In the genomic region with DNA sequence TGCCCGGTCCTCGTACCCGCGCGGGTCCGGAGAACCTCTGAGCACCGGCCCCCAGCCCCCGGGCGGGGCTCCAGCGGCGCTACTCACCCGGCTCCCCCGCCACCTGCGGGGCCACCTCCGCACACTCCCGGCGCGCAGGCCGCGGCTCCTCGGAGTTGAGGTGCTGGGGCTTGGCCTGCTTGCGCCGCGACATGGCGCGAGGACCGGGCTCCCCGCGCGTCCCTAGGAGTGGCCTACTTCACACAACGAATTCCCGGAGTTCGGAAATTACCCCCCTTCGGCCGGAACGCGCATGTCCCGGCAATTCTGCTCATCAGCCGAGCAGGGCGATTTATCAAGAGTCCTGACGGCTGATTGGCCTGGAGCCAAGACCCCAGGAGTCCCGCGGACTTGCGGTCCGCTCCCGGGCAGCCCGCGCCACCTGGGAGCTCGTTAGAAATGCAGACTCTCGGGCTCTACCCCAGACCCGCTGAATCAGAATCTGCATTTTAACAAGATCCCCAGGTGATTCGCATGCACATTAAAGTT, we compare ENCODE assay signal across 8 cellular contexts.
DNase-seq lines count a peak whose midpoint lies in the region; ATAC-seq and TF ChIP-seq lines count a peak whose summit lies in the region.

No MANE protein-coding gene starts in this region.

- peak overlapping the region; percentile 76 to 95 (median 82) for H3K4me3 Mint-ChIP-seq in brain
- peak overlapping the region; percentile 64 to 85 for H3K4me3 Mint-ChIP-seq in stimulated activated naive CD8-positive, alpha-beta T cell treated with anti-CD3 and anti-CD28 coated beads, Interleukin-15, amount 100 ng/mL, for 72 hours

- no peak for TF ChIP-seq CTCF in brain (conservative IDR thresholded peaks at IDR 0.05)

- H3K36me3 Mint-ChIP-seq in activated naive CD4-positive, alpha-beta T cell treated with anti-CD3 and anti-CD28 coated beads, Interleukin-2, amount 50 U/mL, for 72 hours: no peaks in the 10 kb centered on the region
- no peaks in the 10 kb centered on the region for H3K36me3 Mint-ChIP-seq in brain

- ATAC-seq in activated naive CD4-positive, alpha-beta T cell treated with anti-CD3 and anti-CD28 coated beads, Interleukin-2, amount 50 U/mL, for 72 hours: peak; percentile 18 to 25
- ATAC-seq in stimulated activated naive CD8-positive, alpha-beta T cell treated with anti-CD3 and anti-CD28 coated beads, Interleukin-15, amount 100 ng/mL, for 72 hours: peak; percentile 49
- ATAC-seq in HG03565 (IDR thresholded peaks at IDR 0.05; ENCODE audit: unreplicated experiment): no peak

- peak in 1 of 2 donors; percentile 17 for DNase-seq in activated naive CD4-positive, alpha-beta T cell treated with anti-CD3 and anti-CD28 coated beads, Interleukin-2, amount 50 U/mL, for 72 hours (ENCODE audit: low spot score in 2 of 2)
- no peak for DNase-seq in activated naive CD4-positive, alpha-beta T cell (lab: John Stamatoyannopoulos, UW)
- DNase-seq in iris pigment epithelial cell (ENCODE audit: low read depth) (peak; percentile 56), DMS53 treated with DMSO at 0.1 percent for 48 hours (lab: John Stamatoyannopoulos, UW; ENCODE audit: unreplicated experiment) (no peak), NCI-H1048 (lab: John Stamatoyannopoulos, UW) (no peak)
- peak in 1 of 2 donors; percentile 8 for DNase-seq in stimulated activated naive CD8-positive, alpha-beta T cell treated with anti-CD3 and anti-CD28 coated beads, Interleukin-15, amount 100 ng/mL, for 72 hours

- H3K4me1 Mint-ChIP-seq in brain: peaks cover 28% of the 10 kb centered on the region
- H3K4me1 Mint-ChIP-seq in stimulated activated naive CD8-positive, alpha-beta T cell treated with anti-CD3 and anti-CD28 coated beads, Interleukin-15, amount 100 ng/mL, for 72 hours: peaks cover 23% of the 10 kb centered on the region

- H3K27me3 Mint-ChIP-seq in brain: peaks cover 68% of the 10 kb centered on the region
- H3K27me3 Mint-ChIP-seq in stimulated activated naive CD8-positive, alpha-beta T cell treated with anti-CD3 and anti-CD28 coated beads, Interleukin-15, amount 100 ng/mL, for 72 hours: peaks cover 45% of the 10 kb centered on the region

- H3K9me3 Mint-ChIP-seq in activated naive CD4-positive, alpha-beta T cell treated with anti-CD3 and anti-CD28 coated beads, Interleukin-2, amount 50 U/mL, for 72 hours: no peaks in the 10 kb centered on the region
- peaks cover 0 to 4% (median 0%) of the 10 kb centered on the region in 5 experiments for H3K9me3 Mint-ChIP-seq in brain
- H3K9me3 Mint-ChIP-seq in stimulated activated naive CD8-positive, alpha-beta T cell treated with anti-CD3 and anti-CD28 coated beads, Interleukin-15, amount 100 ng/mL, for 72 hours: no peaks in the 10 kb centered on the region

- H3K27ac Mint-ChIP-seq in activated naive CD4-positive, alpha-beta T cell treated with anti-CD3 and anti-CD28 coated beads, Interleukin-2, amount 50 U/mL, for 72 hours: no peak overlapping the region
- no peak overlapping the region for H3K27ac Mint-ChIP-seq in brain
- H3K27ac Mint-ChIP-seq in stimulated activated naive CD8-positive, alpha-beta T cell treated with anti-CD3 and anti-CD28 coated beads, Interleukin-15, amount 100 ng/mL, for 72 hours: no peak overlapping the region
